In genomic region chr18:63186934-63187574, GRCh38 we compare ENCODE assay signal across 15 cellular contexts.
DNase-seq lines count a peak whose midpoint lies in the region; ATAC-seq, FAIRE-seq and TF ChIP-seq lines count a peak whose summit lies in the region.
"Had no signal": no experiment of that assay in that cellular context is flagged by ENCODE, and none has a peak within 500 bp of the region (broad histone marks: within the 10 kb centered on the region; RNA-seq: fewer than 3 reads in every experiment).

No MANE protein-coding gene starts in this region.

- H3K27me3 Mint-ChIP-seq in T-helper 17 cell, result no peaks in the 10 kb centered on the region

- H3K9me3 ChIP-seq in T-helper 17 cell (ENCODE audit: control insufficient read depth, low read length, poor library complexity, severe bottlenecking) (no peaks in the 10 kb centered on the region), keratinocyte (ENCODE audit: control insufficient read depth, low read depth, low read length) (no peaks in the 10 kb centered on the region)
- H3K9me3 ChIP-seq: BE2C, MG63 had no signal

- H2AFZ ChIP-seq in keratinocyte (ENCODE audit: control insufficient read depth, low read length), result no peak overlapping the region

- H3K4me3 ChIP-seq in keratinocyte (ENCODE audit: control insufficient read depth in 2 of 3, extremely low read depth in 1 of 3, insufficient read depth in 2 of 3, low read depth in 1 of 3, low read length in 3 of 3), result no peak overlapping the region
- H3K4me3 ChIP-seq: MG63 had no signal

- peak overlapping the region; percentile 41 for H3K4me2 ChIP-seq in keratinocyte (ENCODE audit: control insufficient read depth, extremely low read depth, insufficient read depth, low read depth, low read length)

- peaks cover 4% of the 10 kb centered on the region for H3K36me3 Mint-ChIP-seq in T-helper 17 cell (ENCODE audit: low read depth)

- H3K27ac Mint-ChIP-seq in T-helper 17 cell, result peak overlapping the region; percentile 86

- no peaks in the 10 kb centered on the region for H3K36me3 ChIP-seq in keratinocyte (ENCODE audit: control insufficient read depth in 2 of 2, extremely low read depth in 1 of 2, insufficient read depth in 2 of 2, low read length in 2 of 2)
- H3K36me3 ChIP-seq: BE2C, MG63 had no signal

- no peak for TF ChIP-seq CTCF in keratinocyte (optimal IDR thresholded peaks at IDR 0.05 in 1 of 3, IDR thresholded peaks at IDR 0.05 in 1 of 3, conservative IDR thresholded peaks at IDR 0.05 in 1 of 3; ENCODE audit: extremely low read depth in 1 of 3, insufficient read depth in 2 of 3, low read length in 3 of 3)

- dilution Hi-C loops in keratinocyte (cut with MboI; ENCODE audit: extremely low pct_ligation_motif_present, low sequenced_read_pairs), result no loop called here

- peaks cover 63% of the 10 kb centered on the region for H3K4me1 Mint-ChIP-seq in T-helper 17 cell

- intact Hi-C loops in Right ventricle myocardium superior (cut with DNase I), result no loop called here
- intact Hi-C loops in cardiac septum (cut with DNase I), result loop anchor here (2.0 kb wide), 1 partner anchor 26 kb away; no protein-coding TSS in a partner anchor

- DNase-seq in Right ventricle myocardium superior, result no peak
- no peak for DNase-seq in cardiac septum (ENCODE audit: low spot score)
- DNase-seq in T-helper 17 cell, result no peak
- DNase-seq in keratinocyte (ENCODE audit: low read depth, low spot score), result no peak
- DNase-seq in stimulated activated CD4-positive, alpha-beta T cell treated with anti-CD3 and anti-CD28 coated beads, Interleukin-2, amount 100 ng/mL, for 24 hours, result no peak
- no peak for DNase-seq in UCSD-AML1 (lab: John Stamatoyannopoulos, UW; ENCODE audit: unreplicated experiment)
- no peak for DNase-seq in HT-29 (ENCODE audit: low spot score)
- no peak for DNase-seq in stimulated activated CD4-positive, alpha-beta T cell treated with anti-CD3 and anti-CD28 coated beads, Interleukin-4, amount 100 ng/mL, for 4 hours
- DNase-seq: activated T-cell treated with anti-CD3 and anti-CD28 coated beads, Interleukin-2, amount 50 U/mL, for 1 hour; BE2C; foreskin fibroblast; MG63; NCI-H748 treated with DMSO at 0.1 percent for 48 hours; nucleus accumbens had no signal

- H3K4me1 ChIP-seq in keratinocyte (ENCODE audit: control insufficient read depth, extremely low read depth, insufficient read depth, low read length), result peaks cover 15% of the 10 kb centered on the region
- H3K4me1 ChIP-seq: BE2C had no signal

- no peaks in the 10 kb centered on the region for H3K27me3 ChIP-seq in keratinocyte (ENCODE audit: control insufficient read depth, extremely low read depth, insufficient read depth, low read length)
- H3K27me3 ChIP-seq: BE2C, MG63 had no signal

- peak; percentile 69 for ATAC-seq in Right ventricle myocardium superior (ENCODE audit: poor library complexity)
- peak; percentile 39 for ATAC-seq in T-helper 17 cell

- no peaks in the 10 kb centered on the region for H4K20me1 ChIP-seq in keratinocyte (ENCODE audit: control insufficient read depth, extremely low read depth, insufficient read depth, low read length)

- H3K9ac ChIP-seq in keratinocyte (ENCODE audit: control insufficient read depth, extremely low read depth, insufficient read depth, low read length), result no peak overlapping the region

- FAIRE-seq in keratinocyte (lab: Jason Lieb, UNC), result peak; percentile 73
- FAIRE-seq: colon had no signal

- no peaks in the 10 kb centered on the region for H3K9me1 ChIP-seq in keratinocyte (ENCODE audit: control insufficient read depth, extremely low read depth, insufficient read depth, low read length)

- no peaks in the 10 kb centered on the region for H3K79me2 ChIP-seq in keratinocyte (ENCODE audit: control insufficient read depth, insufficient read depth, low read length)

- H3K4me3 Mint-ChIP-seq in T-helper 17 cell, result peak overlapping the region; percentile 72

- no peak overlapping the region for H3K27ac ChIP-seq in keratinocyte (ENCODE audit: control insufficient read depth, insufficient read depth, low read length)
